In the genomic region with DNA sequence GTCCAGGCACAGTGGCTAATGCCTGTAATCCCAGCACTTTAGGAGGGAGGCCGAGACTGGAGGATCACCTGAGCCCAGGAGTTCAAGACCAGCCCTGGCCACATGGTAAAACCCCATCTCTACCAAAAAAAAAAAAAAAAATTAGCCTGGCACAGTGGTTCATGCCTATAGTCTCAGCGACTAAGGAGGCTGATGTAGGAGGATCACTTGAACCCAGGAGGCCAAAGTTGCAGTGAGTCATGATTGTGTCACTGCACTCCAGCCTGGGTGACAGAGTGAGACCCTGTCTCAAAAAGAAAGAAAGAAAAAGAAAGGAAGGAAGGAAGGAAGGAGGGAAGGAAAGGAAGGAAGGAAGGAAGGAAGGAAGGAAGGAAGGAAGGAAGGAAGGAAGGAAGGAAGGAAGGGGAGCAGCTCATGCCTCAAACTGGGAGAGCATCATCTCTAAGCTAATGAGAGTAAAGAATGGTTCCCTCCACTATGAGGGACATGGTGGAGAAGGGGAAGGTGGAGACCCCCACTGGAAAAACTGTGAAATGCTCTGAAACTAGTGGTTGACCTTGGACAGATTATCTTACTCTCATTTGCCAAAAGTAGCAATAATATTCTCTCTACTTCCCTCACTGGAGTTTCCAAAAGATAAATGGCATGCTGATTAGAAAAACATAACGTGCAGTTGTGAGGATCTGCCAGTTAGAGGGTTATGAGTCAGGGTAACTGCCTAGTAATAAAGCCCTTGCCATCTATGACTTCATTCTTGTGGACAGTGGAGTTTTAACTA, we compare ENCODE assay signal across 8 cellular contexts. TPM values are rescaled to one million over a fixed set of nuclear protein-coding genes. Genes with fewer than 3 reads are reported as not detected.
DNase-seq lines count a peak whose midpoint lies in the region; ATAC-seq and TF ChIP-seq lines count a peak whose summit lies in the region.

No MANE protein-coding gene starts in this region.

- intact Hi-C loops in A673 (cut with micrococcal nuclease; ENCODE audit: unreplicated experiment): loop anchor here (2.0 to 10.0 kb wide), 2 partner anchors 305 to 469 kb away; no protein-coding TSS in a partner anchor
- intact Hi-C loops in dendritic cell treated with granulocyte-macrophage colony-stimulating factor and Interleukin-4, amounts not matched to agents 40 ng/mL and 50 ng/mL, for 4 days (cut with micrococcal nuclease): no loop called here
- intact Hi-C loops in left colon (cut with DNase I, micrococcal nuclease): no loop called here

- ATAC-seq in left colon: no peak

- H3K27ac Mint-ChIP-seq in dendritic cell treated with granulocyte-macrophage colony-stimulating factor and Interleukin-4, amounts not matched to agents 40 ng/mL and 50 ng/mL, for 4 days: peak overlapping the region; percentile 71

- CTCF ChIA-PET in A673 (lab: Charles Lee): interaction anchor here (0.6 to 0.8 kb wide), 2 partner anchors 305 to 442 kb away, joined by 4 to 11 read pairs; no protein-coding TSS in a partner anchor

- peak; percentile 80 for DNase-seq in A673 (ENCODE audit: low spot score)
- DNase-seq in GM13976 (ENCODE audit: low spot score): peak; percentile 40
- DNase-seq in NCI-H1694 (lab: John Stamatoyannopoulos, UW): peak; percentile 52
- peak; percentile 47 for DNase-seq in stimulated activated CD8-positive, alpha-beta memory T cell treated with anti-CD3 and anti-CD28 coated beads, Interleukin-4, amount 100 ng/mL, for 48 hours
- DNase-seq in NCI-H187 treated with DMSO at 0.1 percent for 48 hours (lab: John Stamatoyannopoulos, UW): no peak
- no peak for DNase-seq in SHP77 treated with DMSO at 0.1 percent for 48 hours (lab: John Stamatoyannopoulos, UW)
- DNase-seq in left colon: no peak

- H3K4me3 ChIP-seq in A673 (ENCODE audit: low read depth, low read length, poor library complexity, severe bottlenecking): no peak overlapping the region

- peaks cover 4% of the 10 kb centered on the region for H3K27me3 Mint-ChIP-seq in dendritic cell treated with granulocyte-macrophage colony-stimulating factor and Interleukin-4, amounts not matched to agents 40 ng/mL and 50 ng/mL, for 4 days

- no TSS peak for BruUV-seq in A673 (replicated peaks; lab: Mats Ljungman, UMichigan)

- peak; percentile 60 for TF ChIP-seq CTCF in A673 (conservative IDR thresholded peaks at IDR 0.05; ENCODE audit: low read depth, low read length)
- peak; percentile 28 for TF ChIP-seq CTCF in GM13976 (IDR thresholded peaks at IDR 0.05; ENCODE audit: borderline replicate concordance, control extremely low read depth, extremely low read depth, insufficient read depth, missing control alignments)

- no peaks in the 10 kb centered on the region for H3K27me3 ChIP-seq in A673 (replicated peaks; ENCODE audit: insufficient read depth, low read depth, low read length, poor library complexity)

- H3K36me3 ChIP-seq in A673 (ENCODE audit: insufficient read depth, low read length, poor library complexity, severe bottlenecking): no peaks in the 10 kb centered on the region

- POLR2A ChIA-PET in A673 (lab: Charles Lee; ENCODE audit: low non-redundant PET): no interaction called here

- no peak overlapping the region for H3K27ac ChIP-seq in A673 (ENCODE audit: low read depth, low read length, poor library complexity, severe bottlenecking)

- no peak overlapping the region for H3K4me3 Mint-ChIP-seq in dendritic cell treated with granulocyte-macrophage colony-stimulating factor and Interleukin-4, amounts not matched to agents 40 ng/mL and 50 ng/mL, for 4 days

- peaks cover 28% of the 10 kb centered on the region for H3K4me1 Mint-ChIP-seq in dendritic cell treated with granulocyte-macrophage colony-stimulating factor and Interleukin-4, amounts not matched to agents 40 ng/mL and 50 ng/mL, for 4 days (ENCODE audit: low read depth)

- H3K4me1 ChIP-seq in A673 (ENCODE audit: insufficient read depth, low read length, poor library complexity, severe bottlenecking): peaks cover 9% of the 10 kb centered on the region

- no peaks in the 10 kb centered on the region for H3K36me3 Mint-ChIP-seq in dendritic cell treated with granulocyte-macrophage colony-stimulating factor and Interleukin-4, amounts not matched to agents 40 ng/mL and 50 ng/mL, for 4 days (ENCODE audit: low read depth)

- in situ Hi-C loops in GM13976 (cut with MboI; ENCODE audit: low sequenced_read_pairs, unreplicated experiment): loop anchor here (10.0 kb wide), 1 partner anchor 309 kb away; no protein-coding TSS in a partner anchor

- no peaks in the 10 kb centered on the region for H3K9me3 ChIP-seq in A673 (ENCODE audit: low read depth, low read length, poor library complexity, severe bottlenecking)

- H3K9me3 Mint-ChIP-seq in dendritic cell treated with granulocyte-macrophage colony-stimulating factor and Interleukin-4, amounts not matched to agents 40 ng/mL and 50 ng/mL, for 4 days: no peaks in the 10 kb centered on the region

RNA-seq across cellular contexts. Expression of a gene that starts 16.8 kb away (rescaled TPM):
- total RNA-seq in A673 (2021): 0.58 TPM in 1 of 2 replicates, not detected in the other
- 1 to 10 TPM; 4.9 to 6.6 TPM for total RNA-seq in left colon

RNA-seq across cellular contexts. Expression of a gene that starts 37.6 kb away (rescaled TPM):
- total RNA-seq in A673 (2021): not detected in 2 replicates
- total RNA-seq in left colon: 1 to 10 TPM; 1.1 to 2.4 TPM

RNA-seq across cellular contexts. Expression of a gene that starts 46.1 kb away (rescaled TPM):
- total RNA-seq in A673 (2021) (2.2 and 2.3 TPM in 2 replicates), left colon (100 to 1,000 TPM; 173 to 355 TPM)

RNA-seq across cellular contexts. Expression of a gene that starts 46.6 kb away (rescaled TPM):
- total RNA-seq in A673 (2021) (2.3 and 2.9 TPM in 2 replicates), left colon (100 to 1,000 TPM; 118 to 275 TPM)

Comparison
In these comparisons a context has a peak if more than half of its experiments do, and no peak if none do; other contexts are left out.
1. DNase-seq: peak in A673 (single experiment), GM13976 (single experiment), NCI-H1694 (single experiment) and stimulated activated CD8-positive, alpha-beta memory T cell treated with anti-CD3 and anti-CD28 coated beads, Interleukin-4, amount 100 ng/mL, for 48 hours (single experiment); none in NCI-H187 treated with DMSO at 0.1 percent for 48 hours (single experiment), SHP77 treated with DMSO at 0.1 percent for 48 hours (single experiment) and left colon (0 of 2).
2. RNA of a gene that starts 46.1 kb away (total RNA-seq): 173 to 355 TPM in left colon; 2.2 to 2.3 TPM in A673; every median in the first group is over 10 times any median in the second.